2 cellular contexts compared by ENCODE assay signal in the genomic region with DNA sequence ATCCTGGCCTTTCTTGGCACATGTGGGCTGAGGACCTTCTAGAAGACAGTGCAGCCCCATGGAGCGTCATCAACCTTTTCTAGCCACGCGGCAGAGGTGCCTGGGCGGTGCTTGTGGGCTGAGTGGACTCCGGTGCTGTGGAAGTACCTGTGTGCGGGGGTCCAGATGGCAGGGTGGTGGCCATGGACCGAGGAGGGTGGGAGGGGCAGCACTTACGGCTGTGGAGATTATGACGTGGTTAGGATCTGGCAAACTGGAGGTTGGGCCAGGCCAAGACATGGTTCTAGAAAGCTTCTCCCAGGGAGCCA.
TF ChIP-seq lines count a peak whose summit lies in the region.

No MANE protein-coding gene starts in this region.

TF ChIP-seq in SK-N-SH, 30 proteins besides CTCF, POLR2A, EP300 and RAD21 (continued from another document):
- TF ChIP-seq, protein P1, sequence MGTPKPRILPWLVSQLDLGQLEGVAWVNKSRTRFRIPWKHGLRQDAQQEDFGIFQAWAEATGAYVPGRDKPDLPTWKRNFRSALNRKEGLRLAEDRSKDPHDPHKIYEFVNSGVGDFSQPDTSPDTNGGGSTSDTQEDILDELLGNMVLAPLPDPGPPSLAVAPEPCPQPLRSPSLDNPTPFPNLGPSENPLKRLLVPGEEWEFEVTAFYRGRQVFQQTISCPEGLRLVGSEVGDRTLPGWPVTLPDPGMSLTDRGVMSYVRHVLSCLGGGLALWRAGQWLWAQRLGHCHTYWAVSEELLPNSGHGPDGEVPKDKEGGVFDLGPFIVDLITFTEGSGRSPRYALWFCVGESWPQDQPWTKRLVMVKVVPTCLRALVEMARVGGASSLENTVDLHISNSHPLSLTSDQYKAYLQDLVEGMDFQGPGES (IDR thresholded peaks at IDR 0.05; ENCODE audit: low read depth, low read length) = no peak
- TF ChIP-seq, protein P2, sequence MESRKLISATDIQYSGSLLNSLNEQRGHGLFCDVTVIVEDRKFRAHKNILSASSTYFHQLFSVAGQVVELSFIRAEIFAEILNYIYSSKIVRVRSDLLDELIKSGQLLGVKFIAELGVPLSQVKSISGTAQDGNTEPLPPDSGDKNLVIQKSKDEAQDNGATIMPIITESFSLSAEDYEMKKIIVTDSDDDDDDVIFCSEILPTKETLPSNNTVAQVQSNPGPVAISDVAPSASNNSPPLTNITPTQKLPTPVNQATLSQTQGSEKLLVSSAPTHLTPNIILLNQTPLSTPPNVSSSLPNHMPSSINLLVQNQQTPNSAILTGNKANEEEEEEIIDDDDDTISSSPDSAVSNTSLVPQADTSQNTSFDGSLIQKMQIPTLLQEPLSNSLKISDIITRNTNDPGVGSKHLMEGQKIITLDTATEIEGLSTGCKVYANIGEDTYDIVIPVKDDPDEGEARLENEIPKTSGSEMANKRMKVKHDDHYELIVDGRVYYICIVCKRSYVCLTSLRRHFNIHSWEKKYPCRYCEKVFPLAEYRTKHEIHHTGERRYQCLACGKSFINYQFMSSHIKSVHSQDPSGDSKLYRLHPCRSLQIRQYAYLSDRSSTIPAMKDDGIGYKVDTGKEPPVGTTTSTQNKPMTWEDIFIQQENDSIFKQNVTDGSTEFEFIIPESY (IDR thresholded peaks at IDR 0.05; ENCODE audit: borderline replicate concordance, low read depth) = no peak

TF ChIP-seq in SK-N-SH treated with all-trans-retinoic acid at 6 μM for 48 hours, 23 proteins besides CTCF, POLR2A, EP300 and RAD21 (continued from another document):
- no peak for TF ChIP-seq ISL1 (CRISPR knock-in tag; IDR thresholded peaks at IDR 0.05)
TF ChIP-seq in SK-N-SH treated with all-trans-retinoic acid at 6 μM for 48 hours: peak in this region for 0.
